ENCODE assay signal across 25 cellular contexts in genomic region chr7:70098133-70098561, GRCh38.
DNase-seq lines count a peak whose midpoint lies in the region; TF ChIP-seq lines count a peak whose summit lies in the region.
"Had no signal": no experiment of that assay in that cellular context is flagged by ENCODE, and none has a peak within 500 bp of the region (broad histone marks: within the 10 kb centered on the region; RNA-seq: fewer than 3 reads in every experiment).

No MANE protein-coding gene starts in this region.

- no peak overlapping the region for H3K4me3 ChIP-seq in hepatocyte
- H3K4me3 ChIP-seq: A549, coronary artery, MG63, uterus had no signal

- no peak overlapping the region for H3K4me2 ChIP-seq in hepatocyte
- H3K4me2 ChIP-seq: A549 had no signal

- no peaks in the 10 kb centered on the region for H3K36me3 ChIP-seq in hepatocyte (replicated peaks; ENCODE audit: insufficient read depth, low read depth)
- H3K36me3 ChIP-seq: MG63, neutrophil had no signal

- H3K27me3 Mint-ChIP-seq in nephron progenitor cell (ENCODE audit: low read depth, poor library complexity), result no peaks in the 10 kb centered on the region
- no peaks in the 10 kb centered on the region for H3K27me3 Mint-ChIP-seq in type B pancreatic cell
- H3K27me3 Mint-ChIP-seq: activated CD8-positive, alpha-beta memory T cell treated with anti-CD3 and anti-CD28 coated beads, Interleukin-2, amount 10 ng/mL, durations not matched to agents 7 days and 5 days had no signal

- H4K20me1 ChIP-seq in hepatocyte (ENCODE audit: insufficient read depth, poor library complexity, severe bottlenecking), result no peaks in the 10 kb centered on the region

- WGBS in hepatocyte (ENCODE audit: low lambda C conversion rate, missing lambda C conversion rate), result 35% methylated on average over 3 of the region's 3 CpGs

- no peak for TF ChIP-seq CTCF in nephron progenitor cell (IDR thresholded peaks at IDR 0.05)
- no peak for TF ChIP-seq CTCF in hepatocyte (IDR thresholded peaks at IDR 0.05; ENCODE audit: poor library complexity)
- TF ChIP-seq CTCF in type B pancreatic cell (conservative IDR thresholded peaks at IDR 0.05), result no peak

- H3K9me3 ChIP-seq in hepatocyte (ENCODE audit: low read depth), result no peaks in the 10 kb centered on the region
- H3K9me3 ChIP-seq: A549, MG63, neutrophil, uterus had no signal

- H3K27ac ChIP-seq in hepatocyte, result no peak overlapping the region
- H3K27ac ChIP-seq: A549, coronary artery, neutrophil, uterus had no signal

- H2AFZ ChIP-seq in hepatocyte, result no peak overlapping the region

- H3K4me1 Mint-ChIP-seq in nephron progenitor cell (peaks cover 47% of the 10 kb centered on the region), type B pancreatic cell (ENCODE audit: unreplicated experiment) (peaks cover 49% of the 10 kb centered on the region)
- H3K4me1 Mint-ChIP-seq: activated CD8-positive, alpha-beta memory T cell treated with anti-CD3 and anti-CD28 coated beads, Interleukin-2, amount 10 ng/mL, durations not matched to agents 7 days and 5 days; CD14-positive monocyte had no signal

- DNase-seq in NCI-H2107 treated with DMSO at 0.1 percent for 48 hours (lab: John Stamatoyannopoulos, UW; ENCODE audit: unreplicated experiment), result peak; percentile 12
- no peak for DNase-seq in NCI-H2107 (lab: John Stamatoyannopoulos, UW)
- peak; percentile 56 for DNase-seq in LoVo (ENCODE audit: low spot score)
- DNase-seq in NCI-H748 (lab: John Stamatoyannopoulos, UW; ENCODE audit: unreplicated experiment), result peak; percentile 84
- DNase-seq in nephron progenitor cell, result no peak
- DNase-seq in hepatocyte (ENCODE audit: low spot score), result no peak
- no peak for DNase-seq in RPMI8226
- DNase-seq in type B pancreatic cell (ENCODE audit: extremely low spot score, unreplicated experiment), result no peak
- DNase-seq: activated CD4-positive, alpha-beta T cell treated with anti-CD3 and anti-CD28 coated beads for 1 hour; activated CD8-positive, alpha-beta memory T cell treated with anti-CD3 and anti-CD28 coated beads, Interleukin-2, amount 10 ng/mL, durations not matched to agents 7 days and 5 days; activated gamma-delta T cell; aorta; EL; H7; left colon; MG63; NCI-H226; OCI-M1; right cardiac atrium; T-helper 9 cell; uterus had no signal

- H3K4me1 ChIP-seq in hepatocyte (ENCODE audit: insufficient read depth), result peaks cover 23% of the 10 kb centered on the region
- H3K4me1 ChIP-seq: A549 had no signal

- no peaks in the 10 kb centered on the region for H3K27me3 ChIP-seq in hepatocyte
- H3K27me3 ChIP-seq: MG63, neutrophil, uterus had no signal

- H3K9me2 ChIP-seq in hepatocyte (replicated peaks; ENCODE audit: insufficient read depth), result no peaks in the 10 kb centered on the region

- H3K27ac Mint-ChIP-seq in nephron progenitor cell (peak overlapping the region; percentile 90), type B pancreatic cell (no peak overlapping the region)
- H3K27ac Mint-ChIP-seq: activated CD8-positive, alpha-beta memory T cell treated with anti-CD3 and anti-CD28 coated beads, Interleukin-2, amount 10 ng/mL, durations not matched to agents 7 days and 5 days; CD14-positive monocyte had no signal

- H3K36me3 Mint-ChIP-seq in nephron progenitor cell (ENCODE audit: low read depth) (no peaks in the 10 kb centered on the region), type B pancreatic cell (no peaks in the 10 kb centered on the region)
- H3K36me3 Mint-ChIP-seq: activated CD8-positive, alpha-beta memory T cell treated with anti-CD3 and anti-CD28 coated beads, Interleukin-2, amount 10 ng/mL, durations not matched to agents 7 days and 5 days; CD14-positive monocyte had no signal

- H3K4me3 Mint-ChIP-seq in nephron progenitor cell, result no peak overlapping the region
- no peak overlapping the region for H3K4me3 Mint-ChIP-seq in type B pancreatic cell
- H3K4me3 Mint-ChIP-seq: activated CD8-positive, alpha-beta memory T cell treated with anti-CD3 and anti-CD28 coated beads, Interleukin-2, amount 10 ng/mL, durations not matched to agents 7 days and 5 days; CD14-positive monocyte had no signal

- no peaks in the 10 kb centered on the region for H3K9me3 Mint-ChIP-seq in nephron progenitor cell
- no peaks in the 10 kb centered on the region for H3K9me3 Mint-ChIP-seq in type B pancreatic cell

- H3K79me2 ChIP-seq in hepatocyte, result no peaks in the 10 kb centered on the region

Comparison
In these comparisons a context has a peak if more than half of its experiments do, and no peak if none do; other contexts are left out.
1. DNase-seq: peak in NCI-H2107 treated with DMSO at 0.1 percent for 48 hours (single experiment), LoVo (single experiment) and NCI-H748 (single experiment); none in NCI-H2107 (single experiment), nephron progenitor cell (single experiment), hepatocyte (single experiment), RPMI8226 (single experiment) and type B pancreatic cell (single experiment).